In the genomic region with DNA sequence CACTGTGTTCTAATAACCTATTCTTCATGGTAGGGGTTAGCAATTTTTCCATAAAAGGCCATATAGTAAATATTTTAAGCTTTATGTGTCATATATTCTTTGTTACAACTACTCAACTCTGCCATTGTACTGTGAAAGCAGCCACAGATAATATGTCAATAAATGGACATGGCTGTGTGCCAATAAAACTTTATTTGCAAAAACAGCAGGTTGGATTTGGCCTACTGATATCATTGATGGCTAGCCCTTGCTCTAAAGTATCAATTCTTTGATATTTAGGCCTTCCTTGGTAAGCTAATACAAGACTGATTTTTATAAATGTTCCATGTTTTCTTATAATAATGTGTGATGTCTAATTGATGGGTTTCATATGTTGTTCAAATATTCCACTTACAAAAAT, we compare ENCODE assay signal across 7 cellular contexts.
"Had no signal": no experiment of that assay in that cellular context is flagged by ENCODE, and none has a peak within 500 bp of the region (broad histone marks: within the 10 kb centered on the region; RNA-seq: fewer than 3 reads in every experiment).

No MANE protein-coding gene starts in this region.

- FAIRE-seq: G401.6, GM12891, GM12892, GM18507, GM19239 had no signal

- DNase-seq: GDM1, GF-D8 had no signal
